Comparison of ENCODE assay signal across 2 cellular contexts in the genomic region with DNA sequence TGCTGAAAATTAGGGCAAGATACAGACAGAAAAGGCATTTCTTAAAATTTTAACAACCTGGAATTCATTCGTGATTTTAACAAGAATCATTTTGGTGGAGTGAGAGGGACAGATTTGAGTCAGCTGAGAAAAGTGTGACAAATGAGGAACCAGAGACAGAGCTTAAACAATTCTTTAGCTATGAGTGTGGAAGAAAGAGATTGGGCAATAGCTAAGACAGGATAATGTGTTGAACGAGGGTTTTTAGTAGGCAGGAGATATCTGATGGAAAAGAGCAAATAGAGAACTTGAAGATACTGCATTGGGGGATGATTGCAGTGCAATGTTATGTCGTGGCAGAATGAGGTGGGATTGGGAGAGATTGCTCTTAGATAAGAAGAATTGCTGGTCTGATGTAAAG.
TF ChIP-seq lines count a peak whose summit lies in the region.

No MANE protein-coding gene starts in this region.

TF ChIP-seq in GM23338, 12 proteins besides CTCF, POLR2A, EP300 and RAD21 (continued from another document):
- TF ChIP-seq NANOG (IDR thresholded peaks at IDR 0.05; ENCODE audit: borderline replicate concordance) (no peak), STAT1 (IDR thresholded peaks at IDR 0.05; ENCODE audit: unreplicated experiment) (no peak), ZNF331 (CRISPR knock-in tag; IDR thresholded peaks at IDR 0.05; ENCODE audit: low read depth) (no peak), POLR2AphosphoS5 (IDR thresholded peaks at IDR 0.05; ENCODE audit: low read depth) (no peak), JUNB (IDR thresholded peaks at IDR 0.05; ENCODE audit: unreplicated experiment) (no peak)
- TF ChIP-seq, protein P1, sequence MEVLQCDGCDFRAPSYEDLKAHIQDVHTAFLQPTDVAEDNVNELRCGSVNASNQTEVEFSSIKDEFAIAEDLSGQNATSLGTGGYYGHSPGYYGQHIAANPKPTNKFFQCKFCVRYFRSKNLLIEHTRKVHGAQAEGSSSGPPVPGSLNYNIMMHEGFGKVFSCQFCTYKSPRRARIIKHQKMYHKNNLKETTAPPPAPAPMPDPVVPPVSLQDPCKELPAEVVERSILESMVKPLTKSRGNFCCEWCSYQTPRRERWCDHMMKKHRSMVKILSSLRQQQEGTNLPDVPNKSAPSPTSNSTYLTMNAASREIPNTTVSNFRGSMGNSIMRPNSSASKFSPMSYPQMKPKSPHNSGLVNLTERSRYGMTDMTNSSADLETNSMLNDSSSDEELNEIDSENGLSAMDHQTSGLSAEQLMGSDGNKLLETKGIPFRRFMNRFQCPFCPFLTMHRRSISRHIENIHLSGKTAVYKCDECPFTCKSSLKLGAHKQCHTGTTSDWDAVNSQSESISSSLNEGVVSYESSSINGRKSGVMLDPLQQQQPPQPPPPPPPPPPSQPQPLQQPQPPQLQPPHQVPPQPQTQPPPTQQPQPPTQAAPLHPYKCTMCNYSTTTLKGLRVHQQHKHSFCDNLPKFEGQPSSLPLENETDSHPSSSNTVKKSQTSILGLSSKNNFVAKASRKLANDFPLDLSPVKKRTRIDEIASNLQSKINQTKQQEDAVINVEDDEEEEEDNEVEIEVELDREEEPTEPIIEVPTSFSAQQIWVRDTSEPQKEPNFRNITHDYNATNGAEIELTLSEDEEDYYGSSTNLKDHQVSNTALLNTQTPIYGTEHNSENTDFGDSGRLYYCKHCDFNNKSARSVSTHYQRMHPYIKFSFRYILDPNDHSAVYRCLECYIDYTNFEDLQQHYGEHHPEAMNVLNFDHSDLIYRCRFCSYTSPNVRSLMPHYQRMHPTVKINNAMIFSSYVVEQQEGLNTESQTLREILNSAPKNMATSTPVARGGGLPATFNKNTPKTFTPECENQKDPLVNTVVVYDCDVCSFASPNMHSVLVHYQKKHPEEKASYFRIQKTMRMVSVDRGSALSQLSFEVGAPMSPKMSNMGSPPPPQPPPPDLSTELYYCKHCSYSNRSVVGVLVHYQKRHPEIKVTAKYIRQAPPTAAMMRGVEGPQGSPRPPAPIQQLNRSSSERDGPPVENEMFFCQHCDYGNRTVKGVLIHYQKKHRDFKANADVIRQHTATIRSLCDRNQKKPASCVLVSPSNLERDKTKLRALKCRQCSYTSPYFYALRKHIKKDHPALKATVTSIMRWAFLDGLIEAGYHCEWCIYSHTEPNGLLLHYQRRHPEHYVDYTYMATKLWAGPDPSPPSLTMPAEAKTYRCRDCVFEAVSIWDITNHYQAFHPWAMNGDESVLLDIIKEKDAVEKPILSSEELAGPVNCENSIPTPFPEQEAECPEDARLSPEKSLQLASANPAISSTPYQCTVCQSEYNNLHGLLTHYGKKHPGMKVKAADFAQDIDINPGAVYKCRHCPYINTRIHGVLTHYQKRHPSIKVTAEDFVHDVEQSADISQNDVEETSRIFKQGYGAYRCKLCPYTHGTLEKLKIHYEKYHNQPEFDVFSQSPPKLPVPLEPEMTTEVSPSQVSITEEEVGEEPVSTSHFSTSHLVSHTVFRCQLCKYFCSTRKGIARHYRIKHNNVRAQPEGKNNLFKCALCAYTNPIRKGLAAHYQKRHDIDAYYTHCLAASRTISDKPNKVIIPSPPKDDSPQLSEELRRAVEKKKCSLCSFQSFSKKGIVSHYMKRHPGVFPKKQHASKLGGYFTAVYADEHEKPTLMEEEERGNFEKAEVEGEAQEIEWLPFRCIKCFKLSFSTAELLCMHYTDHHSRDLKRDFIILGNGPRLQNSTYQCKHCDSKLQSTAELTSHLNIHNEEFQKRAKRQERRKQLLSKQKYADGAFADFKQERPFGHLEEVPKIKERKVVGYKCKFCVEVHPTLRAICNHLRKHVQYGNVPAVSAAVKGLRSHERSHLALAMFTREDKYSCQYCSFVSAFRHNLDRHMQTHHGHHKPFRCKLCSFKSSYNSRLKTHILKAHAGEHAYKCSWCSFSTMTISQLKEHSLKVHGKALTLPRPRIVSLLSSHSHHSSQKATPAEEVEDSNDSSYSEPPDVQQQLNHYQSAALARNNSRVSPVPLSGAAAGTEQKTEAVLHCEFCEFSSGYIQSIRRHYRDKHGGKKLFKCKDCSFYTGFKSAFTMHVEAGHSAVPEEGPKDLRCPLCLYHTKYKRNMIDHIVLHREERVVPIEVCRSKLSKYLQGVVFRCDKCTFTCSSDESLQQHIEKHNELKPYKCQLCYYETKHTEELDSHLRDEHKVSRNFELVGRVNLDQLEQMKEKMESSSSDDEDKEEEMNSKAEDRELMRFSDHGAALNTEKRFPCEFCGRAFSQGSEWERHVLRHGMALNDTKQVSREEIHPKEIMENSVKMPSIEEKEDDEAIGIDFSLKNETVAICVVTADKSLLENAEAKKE (CRISPR knock-in tag; IDR thresholded peaks at IDR 0.05): no peak
- TF ChIP-seq, protein P2, sequence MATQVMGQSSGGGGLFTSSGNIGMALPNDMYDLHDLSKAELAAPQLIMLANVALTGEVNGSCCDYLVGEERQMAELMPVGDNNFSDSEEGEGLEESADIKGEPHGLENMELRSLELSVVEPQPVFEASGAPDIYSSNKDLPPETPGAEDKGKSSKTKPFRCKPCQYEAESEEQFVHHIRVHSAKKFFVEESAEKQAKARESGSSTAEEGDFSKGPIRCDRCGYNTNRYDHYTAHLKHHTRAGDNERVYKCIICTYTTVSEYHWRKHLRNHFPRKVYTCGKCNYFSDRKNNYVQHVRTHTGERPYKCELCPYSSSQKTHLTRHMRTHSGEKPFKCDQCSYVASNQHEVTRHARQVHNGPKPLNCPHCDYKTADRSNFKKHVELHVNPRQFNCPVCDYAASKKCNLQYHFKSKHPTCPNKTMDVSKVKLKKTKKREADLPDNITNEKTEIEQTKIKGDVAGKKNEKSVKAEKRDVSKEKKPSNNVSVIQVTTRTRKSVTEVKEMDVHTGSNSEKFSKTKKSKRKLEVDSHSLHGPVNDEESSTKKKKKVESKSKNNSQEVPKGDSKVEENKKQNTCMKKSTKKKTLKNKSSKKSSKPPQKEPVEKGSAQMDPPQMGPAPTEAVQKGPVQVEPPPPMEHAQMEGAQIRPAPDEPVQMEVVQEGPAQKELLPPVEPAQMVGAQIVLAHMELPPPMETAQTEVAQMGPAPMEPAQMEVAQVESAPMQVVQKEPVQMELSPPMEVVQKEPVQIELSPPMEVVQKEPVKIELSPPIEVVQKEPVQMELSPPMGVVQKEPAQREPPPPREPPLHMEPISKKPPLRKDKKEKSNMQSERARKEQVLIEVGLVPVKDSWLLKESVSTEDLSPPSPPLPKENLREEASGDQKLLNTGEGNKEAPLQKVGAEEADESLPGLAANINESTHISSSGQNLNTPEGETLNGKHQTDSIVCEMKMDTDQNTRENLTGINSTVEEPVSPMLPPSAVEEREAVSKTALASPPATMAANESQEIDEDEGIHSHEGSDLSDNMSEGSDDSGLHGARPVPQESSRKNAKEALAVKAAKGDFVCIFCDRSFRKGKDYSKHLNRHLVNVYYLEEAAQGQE (IDR thresholded peaks at IDR 0.05; ENCODE audit: unreplicated experiment): no peak

TF ChIP-seq in HEK293T, 16 proteins besides CTCF, POLR2A, EP300 and RAD21 (continued from another document):
- TF ChIP-seq, protein P3, sequence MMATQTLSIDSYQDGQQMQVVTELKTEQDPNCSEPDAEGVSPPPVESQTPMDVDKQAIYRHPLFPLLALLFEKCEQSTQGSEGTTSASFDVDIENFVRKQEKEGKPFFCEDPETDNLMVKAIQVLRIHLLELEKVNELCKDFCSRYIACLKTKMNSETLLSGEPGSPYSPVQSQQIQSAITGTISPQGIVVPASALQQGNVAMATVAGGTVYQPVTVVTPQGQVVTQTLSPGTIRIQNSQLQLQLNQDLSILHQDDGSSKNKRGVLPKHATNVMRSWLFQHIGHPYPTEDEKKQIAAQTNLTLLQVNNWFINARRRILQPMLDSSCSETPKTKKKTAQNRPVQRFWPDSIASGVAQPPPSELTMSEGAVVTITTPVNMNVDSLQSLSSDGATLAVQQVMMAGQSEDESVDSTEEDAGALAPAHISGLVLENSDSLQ (IDR thresholded peaks at IDR 0.05): no peak
